2 cellular contexts compared by ENCODE assay signal in the genomic region with DNA sequence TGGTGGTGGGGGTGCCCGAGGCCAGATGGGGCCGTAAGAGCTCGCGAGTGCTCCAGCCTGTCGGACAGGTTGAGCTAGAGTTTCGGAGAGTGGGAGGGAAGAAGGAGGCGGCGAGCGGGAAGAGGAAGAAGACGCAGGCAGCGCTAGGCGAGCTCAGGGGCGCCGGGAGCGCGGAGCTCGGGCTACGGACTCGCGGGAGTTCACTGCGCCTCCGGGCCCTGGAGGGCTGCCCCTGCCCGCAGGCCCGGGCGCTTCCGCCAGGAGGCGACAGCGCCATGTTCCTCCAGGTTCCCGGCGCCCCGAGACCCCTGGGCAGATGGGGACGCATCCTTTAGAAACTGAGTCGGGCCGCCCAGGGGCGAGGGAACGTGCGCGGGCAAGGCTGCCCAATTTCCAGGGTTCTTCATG.
TF ChIP-seq lines count a peak whose summit lies in the region.

No MANE protein-coding gene starts in this region.

TF ChIP-seq in A549, 52 proteins besides CTCF, POLR2A, EP300 and RAD21 (continued from another document):
- TF ChIP-seq, protein P1, sequence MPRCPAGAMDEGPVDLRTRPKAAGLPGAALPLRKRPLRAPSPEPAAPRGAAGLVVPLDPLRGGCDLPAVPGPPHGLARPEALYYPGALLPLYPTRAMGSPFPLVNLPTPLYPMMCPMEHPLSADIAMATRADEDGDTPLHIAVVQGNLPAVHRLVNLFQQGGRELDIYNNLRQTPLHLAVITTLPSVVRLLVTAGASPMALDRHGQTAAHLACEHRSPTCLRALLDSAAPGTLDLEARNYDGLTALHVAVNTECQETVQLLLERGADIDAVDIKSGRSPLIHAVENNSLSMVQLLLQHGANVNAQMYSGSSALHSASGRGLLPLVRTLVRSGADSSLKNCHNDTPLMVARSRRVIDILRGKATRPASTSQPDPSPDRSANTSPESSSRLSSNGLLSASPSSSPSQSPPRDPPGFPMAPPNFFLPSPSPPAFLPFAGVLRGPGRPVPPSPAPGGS (IDR thresholded peaks at IDR 0.05), result 0 out of 3 replicates have a peak, but pooled peaks have one; percentile 35
- TF ChIP-seq ZSCAN20 (CRISPR knock-in tag; IDR thresholded peaks at IDR 0.05) (no peak), HOXB13 (CRISPR knock-in tag; IDR thresholded peaks at IDR 0.05; ENCODE audit: low read depth) (no peak), CHD2 (IDR thresholded peaks at IDR 0.05; ENCODE audit: low read length, partially characterized antibody) (peak; percentile 59), CBX8 (IDR thresholded peaks at IDR 0.05) (no peak), SMC3 (IDR thresholded peaks at IDR 0.05) (peak; percentile 97), NFE2L2 (conservative IDR thresholded peaks at IDR 0.05; ENCODE audit: low read length) (no peak), EHMT2 (IDR thresholded peaks at IDR 0.05; ENCODE audit: low read depth) (no peak), NPAS2 (CRISPR knock-in tag; IDR thresholded peaks at IDR 0.05; ENCODE audit: borderline replicate concordance) (no peak), JUN (IDR thresholded peaks at IDR 0.05) (peak in 1 of 2 experiments; percentile 31; a peak in 1 of 5 replicates), ZFP36 (IDR thresholded peaks at IDR 0.05; ENCODE audit: borderline replicate concordance, partially characterized antibody) (no peak), HEYL (CRISPR knock-in tag; IDR thresholded peaks at IDR 0.05) (no peak), KDM1A (IDR thresholded peaks at IDR 0.05; ENCODE audit: low read depth) (no peak), MAFK (IDR thresholded peaks at IDR 0.05; ENCODE audit: partially characterized antibody) (no peak), RNF2 (IDR thresholded peaks at IDR 0.05; ENCODE audit: borderline replicate concordance, low read depth) (no peak), KDM5A (IDR thresholded peaks at IDR 0.05) (0 out of 2 replicates have a peak, but pooled peaks have one; percentile 18), NR3C1 (IDR thresholded peaks at IDR 0.05) (no peak), FOXS1 (CRISPR knock-in tag; IDR thresholded peaks at IDR 0.05) (no peak)
- TF ChIP-seq, protein P2, sequence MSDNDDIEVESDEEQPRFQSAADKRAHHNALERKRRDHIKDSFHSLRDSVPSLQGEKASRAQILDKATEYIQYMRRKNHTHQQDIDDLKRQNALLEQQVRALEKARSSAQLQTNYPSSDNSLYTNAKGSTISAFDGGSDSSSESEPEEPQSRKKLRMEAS (IDR thresholded peaks at IDR 0.05), result peak; percentile 29; the same call in 1 of the 2 replicates
- TF ChIP-seq, protein P3, sequence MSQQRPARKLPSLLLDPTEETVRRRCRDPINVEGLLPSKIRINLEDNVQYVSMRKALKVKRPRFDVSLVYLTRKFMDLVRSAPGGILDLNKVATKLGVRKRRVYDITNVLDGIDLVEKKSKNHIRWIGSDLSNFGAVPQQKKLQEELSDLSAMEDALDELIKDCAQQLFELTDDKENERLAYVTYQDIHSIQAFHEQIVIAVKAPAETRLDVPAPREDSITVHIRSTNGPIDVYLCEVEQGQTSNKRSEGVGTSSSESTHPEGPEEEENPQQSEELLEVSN (IDR thresholded peaks at IDR 0.05; ENCODE audit: borderline replicate concordance, low read depth), result 0 out of 2 replicates have a peak, but pooled peaks have one; percentile 5
- TF ChIP-seq, protein P4, sequence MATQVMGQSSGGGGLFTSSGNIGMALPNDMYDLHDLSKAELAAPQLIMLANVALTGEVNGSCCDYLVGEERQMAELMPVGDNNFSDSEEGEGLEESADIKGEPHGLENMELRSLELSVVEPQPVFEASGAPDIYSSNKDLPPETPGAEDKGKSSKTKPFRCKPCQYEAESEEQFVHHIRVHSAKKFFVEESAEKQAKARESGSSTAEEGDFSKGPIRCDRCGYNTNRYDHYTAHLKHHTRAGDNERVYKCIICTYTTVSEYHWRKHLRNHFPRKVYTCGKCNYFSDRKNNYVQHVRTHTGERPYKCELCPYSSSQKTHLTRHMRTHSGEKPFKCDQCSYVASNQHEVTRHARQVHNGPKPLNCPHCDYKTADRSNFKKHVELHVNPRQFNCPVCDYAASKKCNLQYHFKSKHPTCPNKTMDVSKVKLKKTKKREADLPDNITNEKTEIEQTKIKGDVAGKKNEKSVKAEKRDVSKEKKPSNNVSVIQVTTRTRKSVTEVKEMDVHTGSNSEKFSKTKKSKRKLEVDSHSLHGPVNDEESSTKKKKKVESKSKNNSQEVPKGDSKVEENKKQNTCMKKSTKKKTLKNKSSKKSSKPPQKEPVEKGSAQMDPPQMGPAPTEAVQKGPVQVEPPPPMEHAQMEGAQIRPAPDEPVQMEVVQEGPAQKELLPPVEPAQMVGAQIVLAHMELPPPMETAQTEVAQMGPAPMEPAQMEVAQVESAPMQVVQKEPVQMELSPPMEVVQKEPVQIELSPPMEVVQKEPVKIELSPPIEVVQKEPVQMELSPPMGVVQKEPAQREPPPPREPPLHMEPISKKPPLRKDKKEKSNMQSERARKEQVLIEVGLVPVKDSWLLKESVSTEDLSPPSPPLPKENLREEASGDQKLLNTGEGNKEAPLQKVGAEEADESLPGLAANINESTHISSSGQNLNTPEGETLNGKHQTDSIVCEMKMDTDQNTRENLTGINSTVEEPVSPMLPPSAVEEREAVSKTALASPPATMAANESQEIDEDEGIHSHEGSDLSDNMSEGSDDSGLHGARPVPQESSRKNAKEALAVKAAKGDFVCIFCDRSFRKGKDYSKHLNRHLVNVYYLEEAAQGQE (IDR thresholded peaks at IDR 0.05), result peak; percentile 38; the same call in 1 of the 2 replicates
- TF ChIP-seq, protein P5, sequence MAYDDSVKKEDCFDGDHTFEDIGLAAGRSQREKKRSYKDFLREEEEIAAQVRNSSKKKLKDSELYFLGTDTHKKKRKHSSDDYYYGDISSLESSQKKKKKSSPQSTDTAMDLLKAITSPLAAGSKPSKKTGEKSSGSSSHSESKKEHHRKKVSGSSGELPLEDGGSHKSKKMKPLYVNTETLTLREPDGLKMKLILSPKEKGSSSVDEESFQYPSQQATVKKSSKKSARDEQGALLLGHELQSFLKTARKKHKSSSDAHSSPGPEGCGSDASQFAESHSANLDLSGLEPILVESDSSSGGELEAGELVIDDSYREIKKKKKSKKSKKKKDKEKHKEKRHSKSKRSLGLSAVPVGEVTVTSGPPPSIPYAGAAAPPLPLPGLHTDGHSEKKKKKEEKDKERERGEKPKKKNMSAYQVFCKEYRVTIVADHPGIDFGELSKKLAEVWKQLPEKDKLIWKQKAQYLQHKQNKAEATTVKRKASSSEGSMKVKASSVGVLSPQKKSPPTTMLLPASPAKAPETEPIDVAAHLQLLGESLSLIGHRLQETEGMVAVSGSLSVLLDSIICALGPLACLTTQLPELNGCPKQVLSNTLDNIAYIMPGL (CRISPR knock-in tag; IDR thresholded peaks at IDR 0.05; ENCODE audit: borderline replicate concordance), result peak; percentile 64; the same call in 1 of the 2 replicates
- TF ChIP-seq, protein P6, sequence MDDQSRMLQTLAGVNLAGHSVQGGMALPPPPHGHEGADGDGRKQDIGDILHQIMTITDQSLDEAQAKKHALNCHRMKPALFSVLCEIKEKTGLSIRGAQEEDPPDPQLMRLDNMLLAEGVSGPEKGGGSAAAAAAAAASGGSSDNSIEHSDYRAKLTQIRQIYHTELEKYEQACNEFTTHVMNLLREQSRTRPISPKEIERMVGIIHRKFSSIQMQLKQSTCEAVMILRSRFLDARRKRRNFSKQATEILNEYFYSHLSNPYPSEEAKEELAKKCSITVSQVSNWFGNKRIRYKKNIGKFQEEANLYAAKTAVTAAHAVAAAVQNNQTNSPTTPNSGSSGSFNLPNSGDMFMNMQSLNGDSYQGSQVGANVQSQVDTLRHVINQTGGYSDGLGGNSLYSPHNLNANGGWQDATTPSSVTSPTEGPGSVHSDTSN (IDR thresholded peaks at IDR 0.05), result no peak
TF ChIP-seq in A549: peak in this region for 9.

TF ChIP-seq in GM23338, 12 proteins besides CTCF, POLR2A, EP300 and RAD21 (continued from another document):
- TF ChIP-seq, protein P4 (IDR thresholded peaks at IDR 0.05; ENCODE audit: unreplicated experiment), result no peak
- TF ChIP-seq, protein P7, sequence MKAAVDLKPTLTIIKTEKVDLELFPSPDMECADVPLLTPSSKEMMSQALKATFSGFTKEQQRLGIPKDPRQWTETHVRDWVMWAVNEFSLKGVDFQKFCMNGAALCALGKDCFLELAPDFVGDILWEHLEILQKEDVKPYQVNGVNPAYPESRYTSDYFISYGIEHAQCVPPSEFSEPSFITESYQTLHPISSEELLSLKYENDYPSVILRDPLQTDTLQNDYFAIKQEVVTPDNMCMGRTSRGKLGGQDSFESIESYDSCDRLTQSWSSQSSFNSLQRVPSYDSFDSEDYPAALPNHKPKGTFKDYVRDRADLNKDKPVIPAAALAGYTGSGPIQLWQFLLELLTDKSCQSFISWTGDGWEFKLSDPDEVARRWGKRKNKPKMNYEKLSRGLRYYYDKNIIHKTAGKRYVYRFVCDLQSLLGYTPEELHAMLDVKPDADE (IDR thresholded peaks at IDR 0.05), result no peak
- no peak for TF ChIP-seq EZH2phosphoT487 (IDR thresholded peaks at IDR 0.05; ENCODE audit: unreplicated experiment)
- no peak for TF ChIP-seq POLR2AphosphoS5 (IDR thresholded peaks at IDR 0.05; ENCODE audit: low read depth)
- TF ChIP-seq STAT1 (IDR thresholded peaks at IDR 0.05; ENCODE audit: unreplicated experiment), result no peak
- TF ChIP-seq JUNB (IDR thresholded peaks at IDR 0.05; ENCODE audit: unreplicated experiment), result no peak
- TF ChIP-seq ZNF331 (CRISPR knock-in tag; IDR thresholded peaks at IDR 0.05; ENCODE audit: low read depth), result no peak
- TF ChIP-seq ZNF114 (CRISPR knock-in tag; IDR thresholded peaks at IDR 0.05), result no peak
- no peak for TF ChIP-seq EZH2 (IDR thresholded peaks at IDR 0.05; ENCODE audit: low read depth, unreplicated experiment)
- TF ChIP-seq NANOG (IDR thresholded peaks at IDR 0.05; ENCODE audit: borderline replicate concordance), result no peak
- TF ChIP-seq, protein P8, sequence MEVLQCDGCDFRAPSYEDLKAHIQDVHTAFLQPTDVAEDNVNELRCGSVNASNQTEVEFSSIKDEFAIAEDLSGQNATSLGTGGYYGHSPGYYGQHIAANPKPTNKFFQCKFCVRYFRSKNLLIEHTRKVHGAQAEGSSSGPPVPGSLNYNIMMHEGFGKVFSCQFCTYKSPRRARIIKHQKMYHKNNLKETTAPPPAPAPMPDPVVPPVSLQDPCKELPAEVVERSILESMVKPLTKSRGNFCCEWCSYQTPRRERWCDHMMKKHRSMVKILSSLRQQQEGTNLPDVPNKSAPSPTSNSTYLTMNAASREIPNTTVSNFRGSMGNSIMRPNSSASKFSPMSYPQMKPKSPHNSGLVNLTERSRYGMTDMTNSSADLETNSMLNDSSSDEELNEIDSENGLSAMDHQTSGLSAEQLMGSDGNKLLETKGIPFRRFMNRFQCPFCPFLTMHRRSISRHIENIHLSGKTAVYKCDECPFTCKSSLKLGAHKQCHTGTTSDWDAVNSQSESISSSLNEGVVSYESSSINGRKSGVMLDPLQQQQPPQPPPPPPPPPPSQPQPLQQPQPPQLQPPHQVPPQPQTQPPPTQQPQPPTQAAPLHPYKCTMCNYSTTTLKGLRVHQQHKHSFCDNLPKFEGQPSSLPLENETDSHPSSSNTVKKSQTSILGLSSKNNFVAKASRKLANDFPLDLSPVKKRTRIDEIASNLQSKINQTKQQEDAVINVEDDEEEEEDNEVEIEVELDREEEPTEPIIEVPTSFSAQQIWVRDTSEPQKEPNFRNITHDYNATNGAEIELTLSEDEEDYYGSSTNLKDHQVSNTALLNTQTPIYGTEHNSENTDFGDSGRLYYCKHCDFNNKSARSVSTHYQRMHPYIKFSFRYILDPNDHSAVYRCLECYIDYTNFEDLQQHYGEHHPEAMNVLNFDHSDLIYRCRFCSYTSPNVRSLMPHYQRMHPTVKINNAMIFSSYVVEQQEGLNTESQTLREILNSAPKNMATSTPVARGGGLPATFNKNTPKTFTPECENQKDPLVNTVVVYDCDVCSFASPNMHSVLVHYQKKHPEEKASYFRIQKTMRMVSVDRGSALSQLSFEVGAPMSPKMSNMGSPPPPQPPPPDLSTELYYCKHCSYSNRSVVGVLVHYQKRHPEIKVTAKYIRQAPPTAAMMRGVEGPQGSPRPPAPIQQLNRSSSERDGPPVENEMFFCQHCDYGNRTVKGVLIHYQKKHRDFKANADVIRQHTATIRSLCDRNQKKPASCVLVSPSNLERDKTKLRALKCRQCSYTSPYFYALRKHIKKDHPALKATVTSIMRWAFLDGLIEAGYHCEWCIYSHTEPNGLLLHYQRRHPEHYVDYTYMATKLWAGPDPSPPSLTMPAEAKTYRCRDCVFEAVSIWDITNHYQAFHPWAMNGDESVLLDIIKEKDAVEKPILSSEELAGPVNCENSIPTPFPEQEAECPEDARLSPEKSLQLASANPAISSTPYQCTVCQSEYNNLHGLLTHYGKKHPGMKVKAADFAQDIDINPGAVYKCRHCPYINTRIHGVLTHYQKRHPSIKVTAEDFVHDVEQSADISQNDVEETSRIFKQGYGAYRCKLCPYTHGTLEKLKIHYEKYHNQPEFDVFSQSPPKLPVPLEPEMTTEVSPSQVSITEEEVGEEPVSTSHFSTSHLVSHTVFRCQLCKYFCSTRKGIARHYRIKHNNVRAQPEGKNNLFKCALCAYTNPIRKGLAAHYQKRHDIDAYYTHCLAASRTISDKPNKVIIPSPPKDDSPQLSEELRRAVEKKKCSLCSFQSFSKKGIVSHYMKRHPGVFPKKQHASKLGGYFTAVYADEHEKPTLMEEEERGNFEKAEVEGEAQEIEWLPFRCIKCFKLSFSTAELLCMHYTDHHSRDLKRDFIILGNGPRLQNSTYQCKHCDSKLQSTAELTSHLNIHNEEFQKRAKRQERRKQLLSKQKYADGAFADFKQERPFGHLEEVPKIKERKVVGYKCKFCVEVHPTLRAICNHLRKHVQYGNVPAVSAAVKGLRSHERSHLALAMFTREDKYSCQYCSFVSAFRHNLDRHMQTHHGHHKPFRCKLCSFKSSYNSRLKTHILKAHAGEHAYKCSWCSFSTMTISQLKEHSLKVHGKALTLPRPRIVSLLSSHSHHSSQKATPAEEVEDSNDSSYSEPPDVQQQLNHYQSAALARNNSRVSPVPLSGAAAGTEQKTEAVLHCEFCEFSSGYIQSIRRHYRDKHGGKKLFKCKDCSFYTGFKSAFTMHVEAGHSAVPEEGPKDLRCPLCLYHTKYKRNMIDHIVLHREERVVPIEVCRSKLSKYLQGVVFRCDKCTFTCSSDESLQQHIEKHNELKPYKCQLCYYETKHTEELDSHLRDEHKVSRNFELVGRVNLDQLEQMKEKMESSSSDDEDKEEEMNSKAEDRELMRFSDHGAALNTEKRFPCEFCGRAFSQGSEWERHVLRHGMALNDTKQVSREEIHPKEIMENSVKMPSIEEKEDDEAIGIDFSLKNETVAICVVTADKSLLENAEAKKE (CRISPR knock-in tag; IDR thresholded peaks at IDR 0.05), result no peak
